ENCODE assay signal across 2 cellular contexts in the genomic region with DNA sequence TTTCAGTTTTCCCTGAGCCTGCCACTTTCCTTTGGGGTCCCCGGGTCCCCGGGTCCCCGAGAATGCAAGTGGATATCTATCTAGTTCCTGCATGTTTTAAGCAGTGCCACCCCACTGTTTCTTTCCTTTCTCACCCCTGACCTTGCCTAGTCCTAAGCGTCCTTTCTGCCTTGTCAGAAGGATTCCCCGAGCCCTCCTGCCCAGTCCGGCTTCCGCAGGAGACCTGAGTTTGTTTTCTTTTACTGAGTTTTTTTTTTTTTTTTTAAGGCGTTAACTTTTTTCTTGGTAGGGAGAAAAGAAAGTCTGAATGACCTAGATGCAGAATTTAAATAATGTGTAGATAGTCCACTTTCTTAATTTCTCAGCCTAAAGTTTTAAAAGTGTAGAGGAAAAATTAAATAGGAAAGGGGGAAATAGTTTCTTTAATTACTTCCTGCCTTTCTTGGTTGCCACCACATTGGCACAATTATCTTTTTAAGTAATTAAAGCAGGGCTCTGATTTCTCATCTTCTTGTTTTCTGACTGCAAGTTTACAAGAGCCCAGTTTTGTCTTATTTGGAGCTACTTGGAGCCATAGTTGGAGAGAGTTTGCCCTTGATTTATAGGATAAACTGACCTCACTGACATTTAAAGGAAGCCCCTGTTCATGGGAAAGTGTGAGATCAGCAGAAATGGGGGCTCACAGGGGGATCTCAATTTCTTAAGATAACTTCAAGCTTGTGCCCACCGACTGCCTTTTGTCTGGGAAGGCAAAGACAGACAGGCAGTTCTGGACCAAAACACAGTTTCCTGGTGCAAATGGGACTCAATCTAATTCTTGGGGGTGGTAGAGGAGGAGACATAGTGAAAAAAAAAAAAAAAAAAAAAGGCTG.
TF ChIP-seq lines count a peak whose summit lies in the region.

No MANE protein-coding gene starts in this region.

TF ChIP-seq in HCT116, 20 proteins besides CTCF, POLR2A, EP300 and RAD21:
- TF ChIP-seq CBX3 (IDR thresholded peaks at IDR 0.05; ENCODE audit: low read depth): no peak
- no peak for TF ChIP-seq SIN3A (IDR thresholded peaks at IDR 0.05; ENCODE audit: low read depth)
- TF ChIP-seq EZH2phosphoT487 (IDR thresholded peaks at IDR 0.05; ENCODE audit: borderline replicate concordance): no peak
- TF ChIP-seq CEBPB (IDR thresholded peaks at IDR 0.05; ENCODE audit: low read depth): no peak
- no peak for TF ChIP-seq JUND (IDR thresholded peaks at IDR 0.05)
- TF ChIP-seq, protein P1, sequence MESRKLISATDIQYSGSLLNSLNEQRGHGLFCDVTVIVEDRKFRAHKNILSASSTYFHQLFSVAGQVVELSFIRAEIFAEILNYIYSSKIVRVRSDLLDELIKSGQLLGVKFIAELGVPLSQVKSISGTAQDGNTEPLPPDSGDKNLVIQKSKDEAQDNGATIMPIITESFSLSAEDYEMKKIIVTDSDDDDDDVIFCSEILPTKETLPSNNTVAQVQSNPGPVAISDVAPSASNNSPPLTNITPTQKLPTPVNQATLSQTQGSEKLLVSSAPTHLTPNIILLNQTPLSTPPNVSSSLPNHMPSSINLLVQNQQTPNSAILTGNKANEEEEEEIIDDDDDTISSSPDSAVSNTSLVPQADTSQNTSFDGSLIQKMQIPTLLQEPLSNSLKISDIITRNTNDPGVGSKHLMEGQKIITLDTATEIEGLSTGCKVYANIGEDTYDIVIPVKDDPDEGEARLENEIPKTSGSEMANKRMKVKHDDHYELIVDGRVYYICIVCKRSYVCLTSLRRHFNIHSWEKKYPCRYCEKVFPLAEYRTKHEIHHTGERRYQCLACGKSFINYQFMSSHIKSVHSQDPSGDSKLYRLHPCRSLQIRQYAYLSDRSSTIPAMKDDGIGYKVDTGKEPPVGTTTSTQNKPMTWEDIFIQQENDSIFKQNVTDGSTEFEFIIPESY (IDR thresholded peaks at IDR 0.05; ENCODE audit: extremely low read depth, insufficient replicate concordance, low read length): no peak

TF ChIP-seq in H1, 55 proteins besides CTCF, POLR2A, EP300 and RAD21:
- TF ChIP-seq RNF2 (IDR thresholded peaks at IDR 0.05; ENCODE audit: borderline replicate concordance, low read depth, low read length, missing control alignments, poor library complexity, severe bottlenecking) (peak; percentile 82), SUZ12 (IDR thresholded peaks at IDR 0.05; ENCODE audit: low read length) (no peak), ZNF274 (IDR thresholded peaks at IDR 0.05; ENCODE audit: borderline replicate concordance, extremely low read depth, low read length) (no peak), SP4 (IDR thresholded peaks at IDR 0.05; ENCODE audit: low read length) (no peak), SAP30 (IDR thresholded peaks at IDR 0.05; ENCODE audit: insufficient read depth, insufficient replicate concordance, low read length) (no peak), GABPA (IDR thresholded peaks at IDR 0.05; ENCODE audit: borderline replicate concordance, insufficient read depth, low read length) (no peak), CREB1 (IDR thresholded peaks at IDR 0.05) (no peak), MAFK (IDR thresholded peaks at IDR 0.05; ENCODE audit: low read depth, low read length) (no peak), TAF1 (IDR thresholded peaks at IDR 0.05; ENCODE audit: low read depth, low read length) (no peak), CBX8 (IDR thresholded peaks at IDR 0.05; ENCODE audit: borderline replicate concordance, low read depth, low read length) (peak; percentile 54; the same call in 1 of the 2 replicates), CHD2 (IDR thresholded peaks at IDR 0.05; ENCODE audit: low read length) (no peak), NANOG (IDR thresholded peaks at IDR 0.05; ENCODE audit: insufficient read depth, low read depth, low read length, poor library complexity, severe bottlenecking) (no peak)
- TF ChIP-seq, protein P2, sequence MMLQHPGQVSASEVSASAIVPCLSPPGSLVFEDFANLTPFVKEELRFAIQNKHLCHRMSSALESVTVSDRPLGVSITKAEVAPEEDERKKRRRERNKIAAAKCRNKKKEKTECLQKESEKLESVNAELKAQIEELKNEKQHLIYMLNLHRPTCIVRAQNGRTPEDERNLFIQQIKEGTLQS (IDR thresholded peaks at IDR 0.05; ENCODE audit: insufficient read depth, low read depth, low read length): no peak
- TF ChIP-seq, protein P3, sequence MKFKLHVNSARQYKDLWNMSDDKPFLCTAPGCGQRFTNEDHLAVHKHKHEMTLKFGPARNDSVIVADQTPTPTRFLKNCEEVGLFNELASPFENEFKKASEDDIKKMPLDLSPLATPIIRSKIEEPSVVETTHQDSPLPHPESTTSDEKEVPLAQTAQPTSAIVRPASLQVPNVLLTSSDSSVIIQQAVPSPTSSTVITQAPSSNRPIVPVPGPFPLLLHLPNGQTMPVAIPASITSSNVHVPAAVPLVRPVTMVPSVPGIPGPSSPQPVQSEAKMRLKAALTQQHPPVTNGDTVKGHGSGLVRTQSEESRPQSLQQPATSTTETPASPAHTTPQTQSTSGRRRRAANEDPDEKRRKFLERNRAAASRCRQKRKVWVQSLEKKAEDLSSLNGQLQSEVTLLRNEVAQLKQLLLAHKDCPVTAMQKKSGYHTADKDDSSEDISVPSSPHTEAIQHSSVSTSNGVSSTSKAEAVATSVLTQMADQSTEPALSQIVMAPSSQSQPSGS (IDR thresholded peaks at IDR 0.05; ENCODE audit: low read length): no peak
